8 cellular contexts compared by ENCODE assay signal in the genomic region with DNA sequence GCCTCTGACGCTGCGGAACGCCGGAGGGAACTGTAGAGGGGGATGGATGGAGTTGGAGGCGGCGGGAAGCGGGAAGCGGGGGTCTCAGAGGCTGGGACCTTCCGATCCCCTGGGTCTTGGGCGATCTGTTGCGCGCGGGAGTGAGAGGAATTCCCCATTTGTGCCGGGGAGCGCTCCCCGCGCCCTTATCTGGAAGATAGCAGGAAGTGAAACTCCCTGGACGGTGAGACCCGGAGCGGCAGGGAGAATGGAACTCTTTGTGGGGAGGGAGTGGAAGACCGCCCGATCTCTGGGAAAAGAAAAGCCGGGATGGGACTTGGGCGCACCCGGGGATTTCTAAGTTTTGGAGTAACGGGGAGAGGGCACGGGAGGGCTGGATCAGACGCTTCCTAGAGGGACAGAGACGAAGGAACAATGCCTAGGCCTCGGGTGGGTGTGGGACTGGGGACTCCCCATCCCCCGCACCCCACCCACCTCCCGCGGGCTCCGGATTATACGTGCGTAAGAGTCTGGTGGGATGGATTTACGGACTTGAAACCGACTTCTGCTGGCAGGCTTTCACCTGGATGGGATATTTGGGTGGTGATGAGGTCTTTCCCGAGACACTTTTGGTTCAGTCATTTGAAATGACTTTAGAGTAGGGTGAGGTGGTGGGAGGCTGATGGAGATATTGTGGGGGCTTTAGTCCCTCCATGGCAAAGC. TPM values are rescaled to one million over a fixed set of nuclear protein-coding genes. Genes with fewer than 3 reads are reported as not detected.
DNase-seq lines count a peak whose midpoint lies in the region; ATAC-seq and TF ChIP-seq lines count a peak whose summit lies in the region.

No MANE protein-coding gene starts in this region.

- WGBS in lower leg skin, 2 donors = 6 to 10% methylated on average over 39 of the region's 39 CpGs

- intact Hi-C loops in lower leg skin (cut with DNase I; ENCODE audit: low total_unique reads) = no loop called here
- intact Hi-C loops in vagina (cut with DNase I) = no loop called here

- H3K36me3 Mint-ChIP-seq in activated naive CD4-positive, alpha-beta T cell treated with anti-CD3 and anti-CD28 coated beads, Interleukin-2, amount 50 U/mL, for 72 hours = peaks cover 8 to 37% of the 10 kb centered on the region in 2 donors

- H3K27ac Mint-ChIP-seq in activated naive CD4-positive, alpha-beta T cell treated with anti-CD3 and anti-CD28 coated beads, Interleukin-2, amount 50 U/mL, for 72 hours = peak overlapping the region; percentile 63 to 94

- peaks cover 0 to 24% (median 5%) of the 10 kb centered on the region in 11 experiments; a peak in 12 of 22 replicates for H3K9me3 ChIP-seq in BLaER1 treated with 17β-estradiol and CSF1 and Interleukin-3, amounts not matched to agents 10 nM and 100 nM (replicated peaks in 1 of 11)
- no peaks in the 10 kb centered on the region for H3K9me3 ChIP-seq in vagina

- H3K27ac ChIP-seq in BLaER1 treated with 17β-estradiol and CSF1 and Interleukin-3, amounts not matched to agents 10 nM and 100 nM = no peak overlapping the region
- peak overlapping the region; percentile 81 for H3K27ac ChIP-seq in vagina

- H3K9me3 Mint-ChIP-seq in activated naive CD4-positive, alpha-beta T cell treated with anti-CD3 and anti-CD28 coated beads, Interleukin-2, amount 50 U/mL, for 72 hours = peaks cover 5% of the 10 kb centered on the region in 2 donors

- TF ChIP-seq POLR2A in lower leg skin (IDR thresholded peaks at IDR 0.05) (no peak), vagina (IDR thresholded peaks at IDR 0.05) (no peak)

- DNase-seq in H7 (peak; percentile 71), lower leg skin (ENCODE audit: low spot score in 2 of 2) (peak; percentile 19 to 85), vagina (ENCODE audit: extremely low spot score in 2 of 2) (peak; percentile 47 to 77)
- peak in 1 of 2 donors; percentile 57 for DNase-seq in activated naive CD4-positive, alpha-beta T cell treated with anti-CD3 and anti-CD28 coated beads, Interleukin-2, amount 50 U/mL, for 72 hours (ENCODE audit: low spot score in 2 of 2)

- H3K4me2 ChIP-seq in BLaER1 treated with 17β-estradiol and CSF1 and Interleukin-3, amounts not matched to agents 10 nM and 100 nM = peak overlapping the region; percentile 76 to 99 (median 92); a peak in 21 of 22 replicates

- TF ChIP-seq CTCF in lower leg skin (IDR thresholded peaks at IDR 0.05) (no peak), vagina (IDR thresholded peaks at IDR 0.05) (no peak)

- H3K36me3 ChIP-seq in BLaER1 treated with 17β-estradiol and CSF1 and Interleukin-3, amounts not matched to agents 10 nM and 100 nM = no peaks in the 10 kb centered on the region
- H3K36me3 ChIP-seq in H7 (replicated peaks; ENCODE audit: control insufficient read depth, insufficient read depth, low read length) (peaks cover 12% of the 10 kb centered on the region), vagina (no peaks in the 10 kb centered on the region)

- H3K27me3 ChIP-seq in BLaER1 treated with 17β-estradiol and CSF1 and Interleukin-3, amounts not matched to agents 10 nM and 100 nM = peaks cover 37 to 61% (median 57%) of the 10 kb centered on the region in 11 experiments
- H3K27me3 ChIP-seq in H7 (ENCODE audit: control insufficient read depth, insufficient read depth, low read length) (no peaks in the 10 kb centered on the region), vagina (no peaks in the 10 kb centered on the region)

- no peak for ATAC-seq in activated naive CD4-positive, alpha-beta T cell treated with anti-CD3 and anti-CD28 coated beads, Interleukin-2, amount 50 U/mL, for 72 hours
- ATAC-seq in GM19455 (IDR thresholded peaks at IDR 0.05; ENCODE audit: unreplicated experiment) (no peak), GM18520 (IDR thresholded peaks at IDR 0.05; ENCODE audit: unreplicated experiment) (no peak), GM19467 (IDR thresholded peaks at IDR 0.05; ENCODE audit: unreplicated experiment) (no peak)

- H3K4me3 ChIP-seq in BLaER1 treated with 17β-estradiol and CSF1 and Interleukin-3, amounts not matched to agents 10 nM and 100 nM = peak overlapping the region in 8 of 10 experiments; percentile 48 to 65 (median 57); a peak in 11 of 20 replicates
- H3K4me3 ChIP-seq in H7 (ENCODE audit: insufficient read depth, low read depth, low read length) (peak overlapping the region; percentile 93), lower leg skin (ENCODE audit: low read depth, poor library complexity, severe bottlenecking) (peak overlapping the region; percentile 73), vagina (peak overlapping the region; percentile 56 to 59)

- no peaks in the 10 kb centered on the region; a peak in 2 of 22 replicates for H4K20me1 ChIP-seq in BLaER1 treated with 17β-estradiol and CSF1 and Interleukin-3, amounts not matched to agents 10 nM and 100 nM

- no peak overlapping the region; a peak in 1 of 22 replicates for H3K9ac ChIP-seq in BLaER1 treated with 17β-estradiol and CSF1 and Interleukin-3, amounts not matched to agents 10 nM and 100 nM

- H3K4me1 ChIP-seq in BLaER1 treated with 17β-estradiol and CSF1 and Interleukin-3, amounts not matched to agents 10 nM and 100 nM = peaks cover 18 to 32% (median 25%) of the 10 kb centered on the region in 10 experiments
- peaks cover 31% of the 10 kb centered on the region for H3K4me1 ChIP-seq in vagina

RNA-seq across cellular contexts. Expression of gene LSR, which starts 0.5 kb away (rescaled TPM):
- total RNA-seq in H7 (2014; rRNA removed; shearing (Covaris generic)) = 128 and 134 TPM in 2 replicates
- total RNA-seq in activated naive CD4-positive, alpha-beta T cell treated with anti-CD3 and anti-CD28 coated beads, Interleukin-2, amount 50 U/mL, for 72 hours = 10 to 100 TPM; 10.3 to 41.0 TPM
- total RNA-seq in lower leg skin (100 to 1,000 TPM in 1 of 4 donors, 10 to 100 TPM in 3; 79.0 to 115 (median 84.5) TPM), vagina (32.9 TPM)

RNA-seq across cellular contexts. Expression of gene USF2, which starts 19.5 kb away (rescaled TPM):
- total RNA-seq in H7 (2014; rRNA removed; shearing (Covaris generic)) = 79.3 and 91.7 TPM in 2 replicates
- 100 to 1,000 TPM; 146 to 150 TPM for total RNA-seq in activated naive CD4-positive, alpha-beta T cell treated with anti-CD3 and anti-CD28 coated beads, Interleukin-2, amount 50 U/mL, for 72 hours
- total RNA-seq in lower leg skin (100 to 1,000 TPM in 3 of 4 donors, 10 to 100 TPM in 1; 95.9 to 126 (median 120) TPM), vagina (95.5 TPM)

RNA-seq across cellular contexts. Expression of gene FAM187B, which starts 20.8 kb away (rescaled TPM):
- not detected in 2 replicates for total RNA-seq in H7 (2014; rRNA removed; shearing (Covaris generic))
- not detected for total RNA-seq in activated naive CD4-positive, alpha-beta T cell treated with anti-CD3 and anti-CD28 coated beads, Interleukin-2, amount 50 U/mL, for 72 hours
- total RNA-seq in lower leg skin (not detected), vagina (not detected)

RNA-seq across cellular contexts. Expression of gene HAMP, which starts 33.0 kb away (rescaled TPM):
- total RNA-seq in H7 (2014; rRNA removed; shearing (Covaris generic)) = not detected in 2 replicates
- total RNA-seq in activated naive CD4-positive, alpha-beta T cell treated with anti-CD3 and anti-CD28 coated beads, Interleukin-2, amount 50 U/mL, for 72 hours = 1 to 10 TPM in 1 of 2 donors, under 1 TPM in 1; 0.61 to 1.7 TPM
- total RNA-seq in lower leg skin (not detected), vagina (not detected)

RNA-seq across cellular contexts. Expression of gene MAG, which starts 42.7 kb away (rescaled TPM):
- total RNA-seq in H7 (2014; rRNA removed; shearing (Covaris generic)) = 0.10 TPM in 1 of 2 replicates, not detected in the other
- total RNA-seq in activated naive CD4-positive, alpha-beta T cell treated with anti-CD3 and anti-CD28 coated beads, Interleukin-2, amount 50 U/mL, for 72 hours = 1 to 10 TPM in 1 of 2 donors, under 1 TPM in 1; 0.61 to 1.7 TPM
- total RNA-seq in lower leg skin (under 1 TPM in 1 of 4 donors, not detected in 3; 0.10 TPM), vagina (not detected)
